Comparison of ENCODE assay signal across 24 cellular contexts in the genomic region with DNA sequence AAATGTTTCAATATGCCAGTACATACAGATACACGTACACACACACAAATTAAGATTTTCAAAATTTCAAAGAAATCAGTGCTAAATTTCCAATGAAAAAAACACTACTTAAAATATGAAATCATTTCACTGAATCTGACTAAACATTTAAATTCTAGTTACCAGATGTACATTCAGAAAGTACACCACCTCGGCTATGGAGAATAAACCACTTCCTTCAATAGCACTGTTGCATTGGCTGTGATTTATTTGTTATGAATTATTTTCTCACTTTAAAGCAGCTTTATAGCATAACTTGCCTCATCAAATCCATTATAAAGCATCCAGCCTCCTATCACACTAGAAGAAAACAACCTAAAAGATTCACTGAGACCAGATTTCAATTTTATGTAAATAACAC. TPM values are rescaled to one million over a fixed set of nuclear protein-coding genes. Genes with fewer than 3 reads are reported as not detected.
A peak's percentile ranks its signal among the peaks of the same experiment; 100 is the strongest.
DNase-seq lines count a peak whose midpoint lies in the region; ATAC-seq, FAIRE-seq and TF ChIP-seq lines count a peak whose summit lies in the region.
"Had no signal": no experiment of that assay in that cellular context is flagged by ENCODE, and none has a peak within 500 bp of the region (broad histone marks: within the 10 kb centered on the region; RNA-seq: fewer than 3 reads in every experiment).

No MANE protein-coding gene starts in this region.

- no peak for TF ChIP-seq CTCF in natural killer cell (IDR thresholded peaks at IDR 0.05)
- TF ChIP-seq CTCF in K562 (IDR thresholded peaks at IDR 0.05 in 2 of 3, conservative IDR thresholded peaks at IDR 0.05 in 1 of 3; ENCODE audit: insufficient read depth in 2 of 3, low read depth in 1 of 3, low read length in 3 of 3) = no peak
- no peak for TF ChIP-seq CTCF in kidney (IDR thresholded peaks at IDR 0.05; ENCODE audit: borderline replicate concordance, extremely low read depth, insufficient read depth)

- H4K91ac ChIP-seq in mesenchymal stem cell (ENCODE audit: low read length) = no peak overlapping the region

- no peak overlapping the region for H3K4ac ChIP-seq in mesenchymal stem cell (ENCODE audit: low read depth in 1 of 2, low read length in 2 of 2)

- FAIRE-seq in G401.6 (lab: Jason Lieb, UNC) (peak; percentile 3), K562 (lab: Jason Lieb, UNC) (no peak), kidney (lab: Jason Lieb, UNC) (no peak)

- H3K4me1 ChIP-seq in K562 (replicated peaks in 1 of 2; ENCODE audit: control insufficient read depth in 2 of 2, insufficient read depth in 2 of 2, low read length in 2 of 2) (peaks cover 2 to 5% of the 10 kb centered on the region in 2 experiments; a peak in 1 of 5 replicates), kidney (ENCODE audit: control insufficient read depth in 1 of 2, insufficient read depth in 1 of 2, low read depth in 1 of 2, low read length in 2 of 2) (no peaks in the 10 kb centered on the region), mesenchymal stem cell (ENCODE audit: control insufficient read depth, insufficient read depth, low read depth, low read length) (no peaks in the 10 kb centered on the region)
- H3K4me1 ChIP-seq: SJCRH30 had no signal

- no peak for TF ChIP-seq POLR2A in K562 (conservative IDR thresholded peaks at IDR 0.05)

- POLR2A ChIA-PET in K562 (lab: Yijun Ruan, JAX) = no interaction called here

- H2BK120ac ChIP-seq in mesenchymal stem cell (ENCODE audit: low read depth, low read length) = no peak overlapping the region

- peaks cover 75% of the 10 kb centered on the region for H3K79me2 ChIP-seq in K562 (ENCODE audit: control insufficient read depth, insufficient read depth, low read length)

- no peak overlapping the region for H2BK12ac ChIP-seq in mesenchymal stem cell (ENCODE audit: low read length in 2 of 2)

- H3K4me2 ChIP-seq in K562 (ENCODE audit: insufficient read depth, low read length) (no peak overlapping the region), mesenchymal stem cell (ENCODE audit: low read length, poor library complexity, severe bottlenecking) (no peak overlapping the region)
- H3K4me2 ChIP-seq: PC-9 had no signal

- H3K4me3 Mint-ChIP-seq in natural killer cell treated with Interleukin-12 subunit alpha and Interleukin-12 subunit beta and Interleukin-15 and Interleukin-18, amount 100 ng/mL, for 72 hours = peak overlapping the region; percentile 16
- H3K4me3 Mint-ChIP-seq in natural killer cell = no peak overlapping the region
- H3K4me3 Mint-ChIP-seq: B cell, HFFc6 had no signal

- H3K9ac ChIP-seq in K562 (ENCODE audit: insufficient read depth in 1 of 2, low read depth in 2 of 2, low read length in 2 of 2) = no peak overlapping the region
- H3K9ac ChIP-seq in kidney (ENCODE audit: low read length in 2 of 2) = no peak overlapping the region
- no peak overlapping the region for H3K9ac ChIP-seq in mesenchymal stem cell (ENCODE audit: low read length)

- no peak overlapping the region for H3K14ac ChIP-seq in mesenchymal stem cell (ENCODE audit: low read length in 2 of 2)

- H4K20me1 ChIP-seq in K562 (replicated peaks; ENCODE audit: control insufficient read depth, insufficient read depth, low read length) = no peaks in the 10 kb centered on the region

- H3K9me3 Mint-ChIP-seq in natural killer cell treated with Interleukin-12 subunit alpha and Interleukin-12 subunit beta and Interleukin-15 and Interleukin-18, amount 100 ng/mL, for 72 hours = no peaks in the 10 kb centered on the region
- H3K9me3 Mint-ChIP-seq in natural killer cell = no peaks in the 10 kb centered on the region
- H3K9me3 Mint-ChIP-seq: HFFc6 had no signal

- H3K4me3 ChIP-seq in K562 (no peak overlapping the region), kidney (ENCODE audit: low read length in 2 of 2) (no peak overlapping the region), mesenchymal stem cell (ENCODE audit: insufficient read depth in 1 of 2, low read depth in 1 of 2, low read length in 2 of 2) (no peak overlapping the region)
- H3K4me3 ChIP-seq: GM12878, HAP-1, PC-9, SJCRH30 had no signal

- no peaks in the 10 kb centered on the region for H3K9me1 ChIP-seq in K562 (ENCODE audit: control insufficient read depth, insufficient read depth, low read length)

- H3K27me3 ChIP-seq in K562 (ENCODE audit: control insufficient read depth in 2 of 2, insufficient read depth in 2 of 2, low read length in 2 of 2) (no peaks in the 10 kb centered on the region), mesenchymal stem cell (ENCODE audit: control insufficient read depth in 1 of 2, insufficient read depth in 1 of 2, low read length in 2 of 2) (no peaks in the 10 kb centered on the region)
- H3K27me3 ChIP-seq: SJCRH30 had no signal

- H3K27ac Mint-ChIP-seq in natural killer cell treated with Interleukin-12 subunit alpha and Interleukin-12 subunit beta and Interleukin-15 and Interleukin-18, amount 100 ng/mL, for 72 hours = no peak overlapping the region
- H3K27ac Mint-ChIP-seq in natural killer cell = no peak overlapping the region
- H3K27ac Mint-ChIP-seq: B cell, HFFc6 had no signal

- no peak overlapping the region for H3K18ac ChIP-seq in mesenchymal stem cell (ENCODE audit: low read depth in 1 of 2, low read length in 2 of 2)

- in situ Hi-C loops in K562 (cut with MboI) = no loop called here

- H3K9me3 ChIP-seq in K562 (replicated peaks; ENCODE audit: control insufficient read depth, insufficient read depth, low read depth, low read length) = no peaks in the 10 kb centered on the region
- no peaks in the 10 kb centered on the region for H3K9me3 ChIP-seq in kidney (ENCODE audit: control insufficient read depth in 1 of 2, low read length in 2 of 2)
- H3K9me3 ChIP-seq in mesenchymal stem cell (ENCODE audit: control insufficient read depth, low read length) = no peaks in the 10 kb centered on the region
- H3K9me3 ChIP-seq: HAP-1, SJCRH30 had no signal

- no peak overlapping the region for H4K8ac ChIP-seq in mesenchymal stem cell (ENCODE audit: low read length)

- H3K4me1 Mint-ChIP-seq in natural killer cell treated with Interleukin-12 subunit alpha and Interleukin-12 subunit beta and Interleukin-15 and Interleukin-18, amount 100 ng/mL, for 72 hours (ENCODE audit: low read depth in 2 of 2) = peaks cover 21 to 39% of the 10 kb centered on the region in 2 donors
- H3K4me1 Mint-ChIP-seq in natural killer cell = peaks cover 24 to 31% of the 10 kb centered on the region in 2 donors

- no peak overlapping the region for H3K23ac ChIP-seq in mesenchymal stem cell (ENCODE audit: low read length in 2 of 2)

- no TSS peak for BruUV-seq in K562 (replicated peaks; lab: Mats Ljungman, UMichigan)

- H3K36me3 ChIP-seq in K562 (ENCODE audit: control insufficient read depth, insufficient read depth, low read length) (peaks cover 25% of the 10 kb centered on the region; the same call in 1 of the 3 replicates), kidney (ENCODE audit: control insufficient read depth in 1 of 2, insufficient read depth in 2 of 2, low read length in 2 of 2) (no peaks in the 10 kb centered on the region), mesenchymal stem cell (ENCODE audit: control insufficient read depth in 1 of 2, insufficient read depth in 2 of 2, low read depth in 1 of 2, low read length in 2 of 2) (peaks cover 0 to 3% of the 10 kb centered on the region in 2 experiments)
- H3K36me3 ChIP-seq: HAP-1 had no signal

- no peaks in the 10 kb centered on the region for H3K27me3 Mint-ChIP-seq in natural killer cell treated with Interleukin-12 subunit alpha and Interleukin-12 subunit beta and Interleukin-15 and Interleukin-18, amount 100 ng/mL, for 72 hours
- no peaks in the 10 kb centered on the region for H3K27me3 Mint-ChIP-seq in natural killer cell (ENCODE audit: low read depth in 2 of 2)
- H3K27me3 Mint-ChIP-seq: B cell had no signal

- peaks cover 5% of the 10 kb centered on the region for H3K36me3 Mint-ChIP-seq in natural killer cell treated with Interleukin-12 subunit alpha and Interleukin-12 subunit beta and Interleukin-15 and Interleukin-18, amount 100 ng/mL, for 72 hours
- H3K36me3 Mint-ChIP-seq in natural killer cell = no peaks in the 10 kb centered on the region

- CTCF ChIA-PET in K562 (lab: Yijun Ruan, JAX; ENCODE audit: low intra/inter-chr PET ratio) = no interaction called here

- peak in 1 of 2 donors; percentile 55 for ATAC-seq in natural killer cell treated with Interleukin-12 subunit alpha and Interleukin-12 subunit beta and Interleukin-15 and Interleukin-18, amount 100 ng/mL, for 72 hours
- ATAC-seq in natural killer cell (no peak), K562 (no peak)
- ATAC-seq: GM12878, Right ventricle myocardium inferior, SK-N-SH treated with all-trans-retinoic acid at 6 μM for 48 hours had no signal

- H2AK5ac ChIP-seq in mesenchymal stem cell (ENCODE audit: low read length, severe bottlenecking) = no peak overlapping the region

- H2BK5ac ChIP-seq in mesenchymal stem cell (ENCODE audit: low read depth, low read length, poor library complexity, severe bottlenecking) = no peak overlapping the region

- 94% methylated on average over 2 of the region's 2 CpGs for WGBS in K562 (ENCODE audit: insufficient coverage, low coverage, missing lambda C conversion rate)
- 99% methylated on average over 2 of the region's 2 CpGs for WGBS in mesenchymal stem cell

- H3K79me1 ChIP-seq in mesenchymal stem cell (replicated peaks; ENCODE audit: low read length, poor library complexity, severe bottlenecking) = peaks cover 8% of the 10 kb centered on the region

- H2AFZ ChIP-seq in K562 (ENCODE audit: low read depth, low read length) (no peak overlapping the region), mesenchymal stem cell (ENCODE audit: low read depth, low read length) (no peak overlapping the region)
- H2AFZ ChIP-seq: PC-9 had no signal

- no peak overlapping the region for H3K27ac ChIP-seq in K562 (ENCODE audit: extremely low read depth, low read depth, low read length)
- H3K27ac ChIP-seq in kidney (ENCODE audit: low read depth in 2 of 2, low read length in 2 of 2) = no peak overlapping the region
- H3K27ac ChIP-seq in mesenchymal stem cell (ENCODE audit: low read length, poor library complexity, severe bottlenecking) = no peak overlapping the region
- H3K27ac ChIP-seq: C4-2B, PC-9, SJCRH30 had no signal

- TF ChIP-seq EP300 in K562 (IDR thresholded peaks at IDR 0.05; ENCODE audit: low read length) = no peak

- intact Hi-C loops in natural killer cell (cut with micrococcal nuclease) (no loop called here), K562 (cut with micrococcal nuclease) (no loop called here), kidney (cut with DNase I) (no loop called here)

- no peak for TF ChIP-seq RAD21 in K562 (CRISPR knock-in tag; conservative IDR thresholded peaks at IDR 0.05 in 1 of 2, IDR thresholded peaks at IDR 0.05 in 1 of 2)

- no peak overlapping the region for H2BK15ac ChIP-seq in mesenchymal stem cell (ENCODE audit: low read depth, poor library complexity, severe bottlenecking)

- no peak for DNase-seq in natural killer cell treated with Interleukin-12 subunit alpha and Interleukin-12 subunit beta and Interleukin-15 and Interleukin-18, amount 100 ng/mL, for 72 hours (ENCODE audit: low spot score)
- DNase-seq in natural killer cell = no peak
- no peak for DNase-seq in K562 (ENCODE audit: extremely low read depth in 1 of 4, low spot score in 3 of 4)
- DNase-seq in kidney = no peak
- no peak for DNase-seq in mesenchymal stem cell
- no peak for DNase-seq in NCI-H446 (lab: John Stamatoyannopoulos, UW)
- DNase-seq: GDM1, GOT3, HFFc6, IMR-90, NCI-H1048, NCI-H1417, NCI-H1694, NCI-H2029 treated with DMSO at 0.1 percent for 48 hours, NCI-H526 treated with DMSO at 0.1 percent for 48 hours, PC-9, SJCRH30 had no signal

RNA-seq across cellular contexts. Expression of gene HBS1L, which starts 36.6 kb away (rescaled TPM):
- 100 to 1,000 TPM; 137 to 215 TPM for total RNA-seq in natural killer cell treated with Interleukin-12 subunit alpha and Interleukin-12 subunit beta and Interleukin-15 and Interleukin-18, amount 100 ng/mL, for 72 hours
- 10 to 100 TPM; 75.3 to 82.2 (median 80.1) TPM for total RNA-seq in natural killer cell
- total RNA-seq in K562 (2011; cell fraction: chromatin; rRNA removed; ENCODE audit: low replicate concordance) = 82.7 and 242 TPM in 2 replicates
- 27.5 and 35.5 TPM in 2 replicates for total RNA-seq in K562 (2011; cell fraction: nucleolus; rRNA removed)
- 68.2 and 121 TPM in 2 replicates for total RNA-seq in K562 (2011; cell fraction: nucleoplasm; rRNA removed)
- total RNA-seq in K562 (2014; rRNA removed) = 133 and 145 TPM in 2 replicates
- total RNA-seq in K562 (2014; rRNA removed; fragmentation: Illumina TruSeq; extraction: Trizol) = 184 and 207 TPM in 2 replicates
- total RNA-seq in K562 (2015; rRNA removed; fragmentation: Illumina TruSeq; extraction: Trizol) = 161 and 170 TPM in 2 replicates
- 128 and 140 TPM in 2 replicates for total RNA-seq in K562 (2021)
- 131 and 175 TPM in 2 replicates for polyA plus RNA-seq in K562 (2011; rRNA removed)
- polyA plus RNA-seq in K562 (2011; cell fraction: cytosol; rRNA removed) = 34.0 and 60.3 TPM in 2 replicates
- 57.7 and 92.5 TPM in 2 replicates for polyA plus RNA-seq in K562 (2011; cell fraction: nucleus; rRNA removed)
- 75.8 and 104 TPM in 2 replicates for polyA plus RNA-seq in K562 (2012)
- polyA plus RNA-seq in K562 (2014; fragmentation: Illumina TruSeq; extraction: Trizol) = 117 and 121 TPM in 2 replicates
- 100 to 1,000 TPM; 101 to 199 TPM for polyA plus RNA-seq in K562 (2014; fragmentation: Nextera tagmentation; extraction: Ambion mirVana)
- polyA plus RNA-seq in K562 (2014; rRNA removed) = 115 and 120 TPM in 2 replicates
- 345 and 377 TPM in 2 replicates for polyA minus RNA-seq in K562 (2011; rRNA and poly(A)+ RNA removed)
- 82.5 and 96.0 TPM in 2 replicates for polyA minus RNA-seq in K562 (2011; cell fraction: cytosol; rRNA and poly(A)+ RNA removed)
- polyA minus RNA-seq in K562 (2011; cell fraction: nucleus; rRNA and poly(A)+ RNA removed) = 84.1 and 152 TPM in 2 replicates
- total RNA-seq in kidney = 59.1 TPM
- 21.0 TPM for polyA plus RNA-seq in kidney (ENCODE audit: insufficient read depth, low read depth, low replicate concordance)
- polyA plus RNA-seq in mesenchymal stem cell (2013, experiment 1 of 2) = 41.2 TPM
- 42.7 TPM for polyA plus RNA-seq in mesenchymal stem cell (2013, experiment 2 of 2)
